10 cellular contexts compared by ENCODE assay signal in genomic region chr20:6644818-6645620, GRCh38.
"Had no signal": no experiment of that assay in that cellular context is flagged by ENCODE, and none has a peak within 500 bp of the region (broad histone marks: within the 10 kb centered on the region; RNA-seq: fewer than 3 reads in every experiment).

No MANE protein-coding gene starts in this region.

- DNase-seq: activated CD4-positive, alpha-beta T cell treated with anti-CD3 and anti-CD28 coated beads, Interleukin-2, amount 50 U/mL, for 48 hours; activated CD4-positive, CD25-positive, alpha-beta regulatory T cell treated with anti-CD3 and anti-CD28 coated beads, Interleukin-2, amount 50 U/mL, for 72 hours; activated naive CD4-positive, alpha-beta T cell; activated T-cell treated with anti-CD3 and anti-CD28 coated beads, Interleukin-2, amount 50 U/mL, for 72 hours; aorta; lower lobe of right lung; midbrain; substantia nigra; transverse colon had no signal

- ATAC-seq: activated T-cell treated with anti-CD3 and anti-CD28 coated beads, Interleukin-2, amount 50 U/mL, for 72 hours; lower lobe of right lung; stimulated activated memory B cell treated with anti-CD40 and anti-IgM and Interleukin-4, amounts not matched to agents 10 μg/mL and 1 μg/mL and 100 μg/mL, for 72 hours had no signal
